8 cellular contexts compared by ENCODE assay signal in genomic region chr7:29987821-29988317, GRCh38. TPM values are rescaled to one million over a fixed set of nuclear protein-coding genes. Genes with fewer than 3 reads are reported as not detected.
DNase-seq lines count a peak whose midpoint lies in the region; ATAC-seq and TF ChIP-seq lines count a peak whose summit lies in the region.

No MANE protein-coding gene starts in this region.

- H3K18ac ChIP-seq in mesenchymal stem cell (ENCODE audit: low read depth in 1 of 2, low read length in 2 of 2): peak overlapping the region; percentile 86 to 100

- TF ChIP-seq CTCF in heart left ventricle (IDR thresholded peaks at IDR 0.05): no peak
- TF ChIP-seq CTCF in choroid plexus epithelial cell (conservative IDR thresholded peaks at IDR 0.05; ENCODE audit: low read depth, low read length): no peak
- no peak for TF ChIP-seq CTCF in uterus (IDR thresholded peaks at IDR 0.05)

- no peak for TF ChIP-seq POLR2A in heart left ventricle (IDR thresholded peaks at IDR 0.05)
- TF ChIP-seq POLR2A in uterus (IDR thresholded peaks at IDR 0.05): no peak

- H3K27me3 ChIP-seq in heart left ventricle: peaks cover 0 to 24% (median 0%) of the 10 kb centered on the region in 9 donors
- no peaks in the 10 kb centered on the region for H3K27me3 ChIP-seq in mesenchymal stem cell (ENCODE audit: control insufficient read depth in 1 of 2, insufficient read depth in 1 of 2, low read length in 2 of 2)
- no peaks in the 10 kb centered on the region for H3K27me3 ChIP-seq in uterus

- H2AK5ac ChIP-seq in mesenchymal stem cell (ENCODE audit: low read length, severe bottlenecking): peak overlapping the region; percentile 99

- peak overlapping the region; percentile 48 for H2BK15ac ChIP-seq in mesenchymal stem cell (ENCODE audit: low read depth, poor library complexity, severe bottlenecking)

- H2AFZ ChIP-seq in mesenchymal stem cell (ENCODE audit: low read depth, low read length): no peak overlapping the region

- H2BK5ac ChIP-seq in mesenchymal stem cell (ENCODE audit: low read depth, low read length, poor library complexity, severe bottlenecking): peak overlapping the region; percentile 70

- H3K9ac ChIP-seq in mesenchymal stem cell (ENCODE audit: low read length): peak overlapping the region; percentile 94

- intact Hi-C loops in heart left ventricle (cut with DNase I) (loop anchor here in 1 of 10 donors (5.0 kb wide), 1 partner anchor 39 kb away; the partner anchor contains the start of genes FKBP14 and PLEKHA8), Right ventricle myocardium superior (cut with DNase I) (no loop called here), uterus (cut with DNase I; ENCODE audit: low total_unique reads) (no loop called here)

- WGBS in heart left ventricle, 4 donors: 63 to 71% (median 65%) methylated on average over 8 of the region's 8 CpGs
- 8% methylated on average over 6 of the region's 8 CpGs for WGBS in mesenchymal stem cell

- ATAC-seq in heart left ventricle (peak in 2 of 4 donors; percentile 14 to 39), Right ventricle myocardium superior (ENCODE audit: poor library complexity) (no peak), HG02610 (IDR thresholded peaks at IDR 0.05; ENCODE audit: unreplicated experiment) (no peak), HG03342 (IDR thresholded peaks at IDR 0.05; ENCODE audit: unreplicated experiment) (no peak)

- H3K23ac ChIP-seq in mesenchymal stem cell (ENCODE audit: low read length in 2 of 2): no peak overlapping the region

- peak overlapping the region; percentile 68 for H2BK120ac ChIP-seq in mesenchymal stem cell (ENCODE audit: low read depth, low read length)

- peak overlapping the region; percentile 89 for H4K8ac ChIP-seq in mesenchymal stem cell (ENCODE audit: low read length)

- peaks cover 7% of the 10 kb centered on the region for H3K79me1 ChIP-seq in mesenchymal stem cell (replicated peaks; ENCODE audit: low read length, poor library complexity, severe bottlenecking)

- H3K27ac ChIP-seq in heart left ventricle (peak overlapping the region in 10 of 12 donors; percentile 63 to 91 (median 80)), mesenchymal stem cell (ENCODE audit: low read length, poor library complexity, severe bottlenecking) (peak overlapping the region; percentile 99), uterus (peak overlapping the region; percentile 89 to 93)

- H3K4me1 ChIP-seq in heart left ventricle (peaks cover 0 to 19% (median 3%) of the 10 kb centered on the region in 12 donors), mesenchymal stem cell (ENCODE audit: control insufficient read depth, insufficient read depth, low read depth, low read length) (peaks cover 14% of the 10 kb centered on the region), uterus (no peaks in the 10 kb centered on the region)

- H3K4me2 ChIP-seq in mesenchymal stem cell (ENCODE audit: low read length, poor library complexity, severe bottlenecking): peak overlapping the region; percentile 89

- H3K36me3 ChIP-seq in heart left ventricle (no peaks in the 10 kb centered on the region), mesenchymal stem cell (ENCODE audit: control insufficient read depth in 1 of 2, insufficient read depth in 2 of 2, low read depth in 1 of 2, low read length in 2 of 2) (peaks cover 0 to 5% of the 10 kb centered on the region in 2 experiments), uterus (no peaks in the 10 kb centered on the region)

- peak overlapping the region; percentile 90 to 99 for H3K4ac ChIP-seq in mesenchymal stem cell (ENCODE audit: low read depth in 1 of 2, low read length in 2 of 2)

- peaks cover 0 to 8% (median 3%) of the 10 kb centered on the region in 12 donors for H3K9me3 ChIP-seq in heart left ventricle
- peaks cover 5% of the 10 kb centered on the region for H3K9me3 ChIP-seq in mesenchymal stem cell (ENCODE audit: control insufficient read depth, low read length)
- no peaks in the 10 kb centered on the region for H3K9me3 ChIP-seq in uterus

- peak overlapping the region in 8 of 12 donors; percentile 74 to 95 (median 90) for H3K4me3 ChIP-seq in heart left ventricle
- peak overlapping the region; percentile 90 for H3K4me3 ChIP-seq in choroid plexus epithelial cell (ENCODE audit: low read depth, low read length)
- peak overlapping the region in 1 of 2 experiments; percentile 83 for H3K4me3 ChIP-seq in mesenchymal stem cell (ENCODE audit: insufficient read depth in 1 of 2, low read depth in 1 of 2, low read length in 2 of 2)
- peak overlapping the region in 1 of 2 donors; percentile 88 for H3K4me3 ChIP-seq in uterus

- peak overlapping the region; percentile 90 for H4K91ac ChIP-seq in mesenchymal stem cell (ENCODE audit: low read length)

- DNase-seq in heart left ventricle (no peak), Right ventricle myocardium superior (no peak), NCI-H774 (lab: John Stamatoyannopoulos, UW) (peak; percentile 21), choroid plexus epithelial cell (ENCODE audit: low read depth) (peak; percentile 90), mesenchymal stem cell (peak; percentile 93), uterus (peak in 1 of 2 donors; percentile 22)

- H3K14ac ChIP-seq in mesenchymal stem cell (ENCODE audit: low read length in 2 of 2): peak overlapping the region in 1 of 2 experiments; percentile 90

- H2BK12ac ChIP-seq in mesenchymal stem cell (ENCODE audit: low read length in 2 of 2): peak overlapping the region; percentile 77 to 82

RNA-seq across cellular contexts. Expression of gene SCRN1, which starts 1.7 kb away (rescaled TPM):
- 10 to 100 TPM; 17.0 to 40.2 (median 23.9) TPM for total RNA-seq in heart left ventricle
- polyA plus RNA-seq in heart left ventricle: 1 to 10 TPM; 2.7 to 7.1 TPM
- total RNA-seq in Right ventricle myocardium superior: 10.3 TPM
- 89.2 TPM for polyA plus RNA-seq in mesenchymal stem cell (2013, experiment 1 of 2)
- polyA plus RNA-seq in mesenchymal stem cell (2013, experiment 2 of 2): 86.9 TPM
- total RNA-seq in uterus: 10 to 100 TPM; 14.4 to 66.5 (median 44.1) TPM

RNA-seq across cellular contexts. Expression of gene FKBP14, which starts 38.6 kb away (rescaled TPM):
- total RNA-seq in heart left ventricle (10 to 100 TPM in 7 of 9 donors, 1 to 10 TPM in 2; 4.4 to 19.0 (median 14.2) TPM), Right ventricle myocardium superior (8.6 TPM), uterus (10 to 100 TPM in 2 of 4 donors, 1 to 10 TPM in 2; 4.9 to 86.5 (median 11.5) TPM)
- 10 to 100 TPM in 1 of 2 donors, 1 to 10 TPM in 1; 2.5 to 10.8 TPM for polyA plus RNA-seq in heart left ventricle
- 68.8 TPM for polyA plus RNA-seq in mesenchymal stem cell (2013, experiment 1 of 2)
- 69.1 TPM for polyA plus RNA-seq in mesenchymal stem cell (2013, experiment 2 of 2)

RNA-seq across cellular contexts. Expression of gene PLEKHA8, which starts 40.3 kb away (rescaled TPM):
- 1 to 10 TPM; 1.9 to 6.8 (median 4.4) TPM for total RNA-seq in heart left ventricle
- 1 to 10 TPM; 1.5 to 2.8 TPM for polyA plus RNA-seq in heart left ventricle
- 3.9 TPM for total RNA-seq in Right ventricle myocardium superior
- 6.3 TPM for polyA plus RNA-seq in mesenchymal stem cell (2013, experiment 1 of 2)
- 6.0 TPM for polyA plus RNA-seq in mesenchymal stem cell (2013, experiment 2 of 2)
- total RNA-seq in uterus: 10 to 100 TPM in 2 of 4 donors, 1 to 10 TPM in 2; 6.1 to 24.4 (median 11.5) TPM

Comparison
In these comparisons a context has a peak if more than half of its experiments do, and no peak if none do; other contexts are left out.
1. DNase-seq: peak in NCI-H774 (single experiment), choroid plexus epithelial cell (single experiment) and mesenchymal stem cell (single experiment); none in heart left ventricle (0 of 5) and Right ventricle myocardium superior (single experiment).
2. Peak in every context shown above with its lines, with median percentiles within 50 percentile points of each other: H3K27ac ChIP-seq.